1 cellular context compared by ENCODE assay signal in genomic region chr11:70129051-70129592, GRCh38.
TF ChIP-seq lines count a peak whose summit lies in the region.

No MANE protein-coding gene starts in this region.

TF ChIP-seq in IMR-90, 13 proteins besides CTCF, POLR2A, EP300 and RAD21:
- TF ChIP-seq BHLHE40 (IDR thresholded peaks at IDR 0.05; ENCODE audit: low read depth, low read length) (no peak), SMC3 (IDR thresholded peaks at IDR 0.05; ENCODE audit: low read depth, low read length) (no peak), RCOR1 (IDR thresholded peaks at IDR 0.05; ENCODE audit: insufficient replicate concordance, low read length) (no peak), MAZ (IDR thresholded peaks at IDR 0.05; ENCODE audit: borderline replicate concordance, low read depth, low read length) (no peak), ELK1 (IDR thresholded peaks at IDR 0.05; ENCODE audit: borderline replicate concordance, low read depth, low read length) (no peak), CEBPB (IDR thresholded peaks at IDR 0.05; ENCODE audit: low read depth, low read length) (peak; percentile 73), USF2 (IDR thresholded peaks at IDR 0.05; ENCODE audit: low read depth, low read length) (peak; percentile 41; the same call in 1 of the 2 replicates), RFX5 (IDR thresholded peaks at IDR 0.05; ENCODE audit: low read depth, low read length) (no peak)
